Comparison of ENCODE assay signal across 2 cellular contexts in the genomic region with DNA sequence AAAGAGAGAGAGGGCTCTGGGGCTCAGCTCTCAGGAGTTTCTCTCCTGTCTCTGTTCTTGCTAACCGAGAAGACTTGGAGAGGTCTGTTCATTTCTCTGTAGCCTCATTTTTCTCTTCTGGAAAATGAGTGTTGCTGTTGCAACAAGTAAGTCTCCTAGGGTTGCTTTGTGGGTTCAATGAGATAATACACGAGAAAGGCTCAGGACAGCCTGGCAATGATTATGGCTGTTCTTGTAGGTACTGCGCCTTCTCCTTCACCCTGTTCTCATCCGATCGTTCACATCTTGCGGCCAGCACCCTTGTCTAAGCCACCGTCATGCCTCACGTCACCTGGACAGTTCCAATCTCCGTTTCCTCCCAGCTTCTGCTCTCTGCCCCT.
TF ChIP-seq lines count a peak whose summit lies in the region.

No MANE protein-coding gene starts in this region.

TF ChIP-seq in HEK293, 187 proteins besides CTCF, POLR2A, EP300 and RAD21:
- TF ChIP-seq ZNF558 (tag by site-specific recombination; IDR thresholded peaks at IDR 0.05) (no peak), ZNF837 (tag by site-specific recombination; IDR thresholded peaks at IDR 0.05) (no peak), HOXD13 (CRISPR knock-in tag; IDR thresholded peaks at IDR 0.05; ENCODE audit: borderline replicate concordance) (no peak), ZNF664 (tag by site-specific recombination; IDR thresholded peaks at IDR 0.05) (peak; percentile 59; the same call in 1 of the 2 replicates)
- TF ChIP-seq, protein P1, sequence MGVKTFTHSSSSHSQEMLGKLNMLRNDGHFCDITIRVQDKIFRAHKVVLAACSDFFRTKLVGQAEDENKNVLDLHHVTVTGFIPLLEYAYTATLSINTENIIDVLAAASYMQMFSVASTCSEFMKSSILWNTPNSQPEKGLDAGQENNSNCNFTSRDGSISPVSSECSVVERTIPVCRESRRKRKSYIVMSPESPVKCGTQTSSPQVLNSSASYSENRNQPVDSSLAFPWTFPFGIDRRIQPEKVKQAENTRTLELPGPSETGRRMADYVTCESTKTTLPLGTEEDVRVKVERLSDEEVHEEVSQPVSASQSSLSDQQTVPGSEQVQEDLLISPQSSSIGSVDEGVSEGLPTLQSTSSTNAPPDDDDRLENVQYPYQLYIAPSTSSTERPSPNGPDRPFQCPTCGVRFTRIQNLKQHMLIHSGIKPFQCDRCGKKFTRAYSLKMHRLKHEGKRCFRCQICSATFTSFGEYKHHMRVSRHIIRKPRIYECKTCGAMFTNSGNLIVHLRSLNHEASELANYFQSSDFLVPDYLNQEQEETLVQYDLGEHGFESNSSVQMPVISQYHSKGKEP (tag by site-specific recombination; IDR thresholded peaks at IDR 0.05) = no peak

TF ChIP-seq in K562, 482 proteins besides CTCF, POLR2A, EP300 and RAD21:
- TF ChIP-seq, protein P2, sequence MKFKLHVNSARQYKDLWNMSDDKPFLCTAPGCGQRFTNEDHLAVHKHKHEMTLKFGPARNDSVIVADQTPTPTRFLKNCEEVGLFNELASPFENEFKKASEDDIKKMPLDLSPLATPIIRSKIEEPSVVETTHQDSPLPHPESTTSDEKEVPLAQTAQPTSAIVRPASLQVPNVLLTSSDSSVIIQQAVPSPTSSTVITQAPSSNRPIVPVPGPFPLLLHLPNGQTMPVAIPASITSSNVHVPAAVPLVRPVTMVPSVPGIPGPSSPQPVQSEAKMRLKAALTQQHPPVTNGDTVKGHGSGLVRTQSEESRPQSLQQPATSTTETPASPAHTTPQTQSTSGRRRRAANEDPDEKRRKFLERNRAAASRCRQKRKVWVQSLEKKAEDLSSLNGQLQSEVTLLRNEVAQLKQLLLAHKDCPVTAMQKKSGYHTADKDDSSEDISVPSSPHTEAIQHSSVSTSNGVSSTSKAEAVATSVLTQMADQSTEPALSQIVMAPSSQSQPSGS (CRISPR knock-in tag; IDR thresholded peaks at IDR 0.05) = no peak
- TF ChIP-seq RAD51 (IDR thresholded peaks at IDR 0.05; ENCODE audit: borderline replicate concordance, low read depth) (no peak), NR1H2 (CRISPR knock-in tag; IDR thresholded peaks at IDR 0.05) (no peak), MTA3 (IDR thresholded peaks at IDR 0.05; ENCODE audit: borderline replicate concordance) (no peak), NR2C2 (CRISPR knock-in tag; IDR thresholded peaks at IDR 0.05) (no peak), NR2C2 (tag; IDR thresholded peaks at IDR 0.05) (0 out of 2 replicates have a peak, but pooled peaks have one; percentile 6), GATAD2B (IDR thresholded peaks at IDR 0.05; ENCODE audit: borderline replicate concordance) (no peak), ZFX (CRISPR knock-in tag; IDR thresholded peaks at IDR 0.05) (no peak), FOS (IDR thresholded peaks at IDR 0.05; ENCODE audit: extremely low read depth, insufficient read length) (no peak), ZNF384 (IDR thresholded peaks at IDR 0.05; ENCODE audit: low read depth, low read length) (0 out of 2 replicates have a peak, but pooled peaks have one; percentile 26), KLF1 (tag; IDR thresholded peaks at IDR 0.05) (no peak), RB1 (IDR thresholded peaks at IDR 0.05; ENCODE audit: low read depth) (no peak)
- TF ChIP-seq, protein P3, sequence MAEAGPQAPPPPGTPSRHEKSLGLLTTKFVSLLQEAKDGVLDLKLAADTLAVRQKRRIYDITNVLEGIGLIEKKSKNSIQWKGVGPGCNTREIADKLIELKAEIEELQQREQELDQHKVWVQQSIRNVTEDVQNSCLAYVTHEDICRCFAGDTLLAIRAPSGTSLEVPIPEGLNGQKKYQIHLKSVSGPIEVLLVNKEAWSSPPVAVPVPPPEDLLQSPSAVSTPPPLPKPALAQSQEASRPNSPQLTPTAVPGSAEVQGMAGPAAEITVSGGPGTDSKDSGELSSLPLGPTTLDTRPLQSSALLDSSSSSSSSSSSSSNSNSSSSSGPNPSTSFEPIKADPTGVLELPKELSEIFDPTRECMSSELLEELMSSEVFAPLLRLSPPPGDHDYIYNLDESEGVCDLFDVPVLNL (CRISPR knock-in tag; IDR thresholded peaks at IDR 0.05; ENCODE audit: low read depth) = no peak
- TF ChIP-seq, protein P4, sequence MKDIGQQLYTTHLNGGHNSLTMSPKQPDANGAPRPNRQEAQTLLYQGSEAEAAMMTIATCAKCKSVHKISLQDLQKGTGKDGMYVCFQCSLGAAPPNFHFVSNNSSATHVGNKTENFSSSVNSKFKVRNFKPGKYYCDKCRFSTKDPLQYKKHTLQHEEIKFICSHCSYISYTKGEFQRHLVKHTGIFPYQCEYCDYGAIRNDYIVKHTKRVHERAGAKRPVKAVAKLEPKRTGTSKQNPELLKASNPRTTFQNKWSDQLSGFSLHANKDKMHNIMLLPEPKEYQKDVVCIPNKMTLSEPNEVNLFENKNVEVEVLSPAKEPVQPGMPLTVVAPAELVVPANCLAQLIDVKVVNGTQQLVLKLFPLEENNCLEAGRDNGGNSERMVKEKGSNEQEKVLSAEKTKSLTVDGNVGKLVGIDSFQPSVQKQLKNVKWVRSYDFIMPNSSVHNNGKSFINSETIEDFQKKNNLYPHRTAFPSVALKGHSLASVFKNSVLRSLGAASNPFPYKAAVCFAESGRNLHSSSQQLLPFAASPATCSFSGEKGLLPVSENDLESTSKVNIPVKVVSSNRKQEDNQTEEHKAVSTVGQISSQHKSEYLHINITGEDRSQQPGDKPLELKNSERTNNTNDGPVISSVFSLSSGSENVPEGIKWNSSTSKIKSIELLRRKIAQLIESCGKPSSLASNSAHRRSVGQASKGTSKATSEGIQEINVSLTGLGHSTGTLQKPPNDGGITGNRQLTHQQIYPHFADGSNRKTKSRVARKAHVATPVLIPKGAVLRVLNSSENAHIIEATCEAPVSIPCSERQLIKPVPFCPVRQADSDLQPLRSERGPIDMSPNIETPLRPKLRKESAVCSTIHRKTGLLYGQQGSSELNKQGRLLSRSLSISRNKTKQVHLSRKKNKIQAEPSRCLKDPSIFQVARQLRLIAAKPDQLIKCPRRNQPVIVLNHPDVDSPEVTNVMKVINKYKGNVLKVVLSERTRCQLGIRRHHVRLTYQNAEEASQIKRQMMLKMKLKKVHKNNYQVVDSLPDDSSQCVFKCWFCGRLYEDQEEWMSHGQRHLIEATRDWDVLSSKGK (CRISPR knock-in tag; IDR thresholded peaks at IDR 0.05) = no peak
